Comparison of ENCODE assay signal across 1 cellular context in the genomic region with DNA sequence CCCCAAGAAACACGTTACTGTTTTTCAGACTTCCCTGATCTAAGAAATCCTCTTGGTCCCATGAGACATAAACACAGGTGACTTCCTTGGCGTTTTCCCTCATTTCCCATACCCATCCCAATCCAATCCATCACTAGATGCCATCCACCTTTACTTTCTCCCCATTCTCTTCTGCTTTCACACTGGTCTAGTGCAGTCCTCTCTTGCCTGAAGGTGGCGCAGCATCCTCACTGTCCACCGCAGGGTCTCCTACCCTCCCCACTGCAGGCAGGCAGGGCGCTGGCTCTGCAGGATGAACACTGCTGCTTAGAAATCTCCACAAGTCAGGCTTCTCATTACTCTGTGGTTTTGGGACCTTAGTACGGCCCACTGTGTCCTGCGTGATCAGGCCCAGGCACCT.
TF ChIP-seq lines count a peak whose summit lies in the region.

No MANE protein-coding gene starts in this region.

TF ChIP-seq in H1, 55 proteins besides CTCF, POLR2A, EP300 and RAD21 (continued from another document):
- TF ChIP-seq SIN3A (conservative IDR thresholded peaks at IDR 0.05 in 1 of 2, IDR thresholded peaks at IDR 0.05 in 1 of 2; ENCODE audit: low read depth in 1 of 2, low read length in 2 of 2) (0 out of 4 replicates have a peak, but pooled peaks of 1 of the 2 experiments have one; percentile 24), FOSL1 (IDR thresholded peaks at IDR 0.05; ENCODE audit: insufficient read depth, low read depth, low read length) (no peak), MAFK (IDR thresholded peaks at IDR 0.05; ENCODE audit: low read depth, low read length) (no peak; the same call in 1 of the 2 replicates), ASH2L (IDR thresholded peaks at IDR 0.05; ENCODE audit: low read length) (no peak)
- TF ChIP-seq, protein P1, sequence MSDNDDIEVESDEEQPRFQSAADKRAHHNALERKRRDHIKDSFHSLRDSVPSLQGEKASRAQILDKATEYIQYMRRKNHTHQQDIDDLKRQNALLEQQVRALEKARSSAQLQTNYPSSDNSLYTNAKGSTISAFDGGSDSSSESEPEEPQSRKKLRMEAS (IDR thresholded peaks at IDR 0.05) = 0 out of 2 replicates have a peak, but pooled peaks have one; percentile 27
